19 cellular contexts compared by ENCODE assay signal in genomic region chr1:81446006-81446669, GRCh38.
DNase-seq lines count a peak whose midpoint lies in the region; ATAC-seq and TF ChIP-seq lines count a peak whose summit lies in the region.
"Had no signal": no experiment of that assay in that cellular context is flagged by ENCODE, and none has a peak within 500 bp of the region (broad histone marks: within the 10 kb centered on the region; RNA-seq: fewer than 3 reads in every experiment).

No MANE protein-coding gene starts in this region.

- no peaks in the 10 kb centered on the region for H3K9me3 ChIP-seq in stomach
- H3K9me3 ChIP-seq: ovary, transverse colon had no signal

- no peak for TF ChIP-seq POLR2A in stomach (IDR thresholded peaks at IDR 0.05)

- intact Hi-C loops in stomach (cut with DNase I; ENCODE audit: low total_unique reads), result no loop called here

- H3K27me3 ChIP-seq in stomach (no peaks in the 10 kb centered on the region), foreskin keratinocyte (peaks cover 3% of the 10 kb centered on the region)
- H3K27me3 ChIP-seq: hepatocyte, ovary, transverse colon had no signal

- no peaks in the 10 kb centered on the region for H3K4me1 ChIP-seq in stomach
- H3K4me1 ChIP-seq in foreskin keratinocyte, result no peaks in the 10 kb centered on the region
- H3K4me1 ChIP-seq: transverse colon had no signal

- no peak for TF ChIP-seq CTCF in epithelial cell of esophagus (IDR thresholded peaks at IDR 0.05; ENCODE audit: insufficient read depth, low read depth, low read length, missing control alignments)
- no peak for TF ChIP-seq CTCF in stomach (IDR thresholded peaks at IDR 0.05)
- TF ChIP-seq CTCF in foreskin keratinocyte (conservative IDR thresholded peaks at IDR 0.05), result no peak

- no peak overlapping the region for H3K27ac ChIP-seq in stomach
- no peak overlapping the region for H3K27ac ChIP-seq in foreskin keratinocyte
- H3K27ac ChIP-seq: 22Rv1, hepatocyte, ovary, transverse colon, WERI-Rb-1 had no signal

- H3K36me3 ChIP-seq in stomach, result no peaks in the 10 kb centered on the region
- H3K36me3 ChIP-seq: ovary, transverse colon, WERI-Rb-1 had no signal

- WGBS in stomach, 5 donors, result 47 to 66% (median 51%) methylated on average over 9 of the region's 9 CpGs

- H3K4me3 ChIP-seq in epithelial cell of esophagus (ENCODE audit: low read length) (no peak overlapping the region), stomach (no peak overlapping the region)
- H3K4me3 ChIP-seq: hepatocyte, K562, ovary, transverse colon had no signal

- no peak for ATAC-seq in foreskin keratinocyte
- ATAC-seq: K562; naive thymus-derived CD8-positive, alpha-beta T cell had no signal

- peak; percentile 19 for DNase-seq in NCI-H345 (lab: John Stamatoyannopoulos, UW)
- DNase-seq in NCI-H345 treated with DMSO at 0.1 percent for 48 hours (lab: John Stamatoyannopoulos, UW; ENCODE audit: unreplicated experiment), result no peak
- DNase-seq in NCI-H2196 treated with DMSO at 0.1 percent for 48 hours (lab: John Stamatoyannopoulos, UW; ENCODE audit: unreplicated experiment), result peak; percentile 87
- DNase-seq in epithelial cell of esophagus (ENCODE audit: low read depth), result peak; percentile 38
- peak; percentile 67 for DNase-seq in stomach
- DNase-seq in NCI-H128 (lab: John Stamatoyannopoulos, UW; ENCODE audit: unreplicated experiment), result no peak
- no peak for DNase-seq in foreskin keratinocyte
- DNase-seq in globus pallidus (ENCODE audit: low spot score), result no peak
- DNase-seq: activated CD4-positive, alpha-beta memory T cell treated with anti-CD3 and anti-CD28 coated beads for 36 hours; activated T-cell treated with anti-CD3 and anti-CD28 coated beads, Interleukin-2, amount 50 U/mL, for 24 hours; GOT3; mesendoderm; naive thymus-derived CD8-positive, alpha-beta T cell; ovary; transverse colon; WERI-Rb-1 had no signal

- TF ChIP-seq EP300 in stomach (IDR thresholded peaks at IDR 0.05), result no peak

Comparison
In these comparisons a context has a peak if more than half of its experiments do, and no peak if none do; other contexts are left out.
1. DNase-seq: peak in NCI-H345 (single experiment), NCI-H2196 treated with DMSO at 0.1 percent for 48 hours (single experiment), epithelial cell of esophagus (single experiment) and stomach (single experiment); none in NCI-H345 treated with DMSO at 0.1 percent for 48 hours (single experiment), NCI-H128 (single experiment), foreskin keratinocyte (0 of 2) and globus pallidus (single experiment).